ENCODE assay signal across 14 cellular contexts in genomic region chr16:84834403-84834772, GRCh38. TPM values are rescaled to one million over a fixed set of nuclear protein-coding genes. Genes with fewer than 3 reads are reported as not detected.
DNase-seq lines count a peak whose midpoint lies in the region; ATAC-seq and TF ChIP-seq lines count a peak whose summit lies in the region.
"Had no signal": no experiment of that assay in that cellular context is flagged by ENCODE, and none has a peak within 500 bp of the region (broad histone marks: within the 10 kb centered on the region; RNA-seq: fewer than 3 reads in every experiment).

No MANE protein-coding gene starts in this region.

- no peak overlapping the region for H2BK5ac ChIP-seq in neuronal stem cell (ENCODE audit: low read length)

- no peaks in the 10 kb centered on the region for H3K27me3 ChIP-seq in heart left ventricle
- H3K27me3 ChIP-seq in esophagus squamous epithelium = peaks cover 0 to 6% (median 0%) of the 10 kb centered on the region in 4 donors
- peaks cover 0 to 74% (median 3%) of the 10 kb centered on the region in 3 experiments for H3K27me3 ChIP-seq in neuronal stem cell (ENCODE audit: control insufficient read depth in 3 of 3, insufficient read depth in 3 of 3, low read depth in 1 of 3, low read length in 3 of 3)

- peaks cover 4% of the 10 kb centered on the region for H3K36me3 Mint-ChIP-seq in T-helper 17 cell (ENCODE audit: low read depth)

- H3K4me1 Mint-ChIP-seq in T-helper 17 cell = no peaks in the 10 kb centered on the region
- H3K4me1 Mint-ChIP-seq: activated T-helper 17 cell treated with anti-CD3 and anti-CD28 coated beads, Interleukin-2, amount 50 U/mL, for 72 hours had no signal

- 65 to 83% (median 76%) methylated on average over 6 of the region's 6 CpGs for WGBS in heart left ventricle, 4 donors
- WGBS in esophagus squamous epithelium, 2 donors = 48 to 66% methylated on average over 3 to 4 of the region's 6 CpGs
- WGBS in neuronal stem cell (ENCODE audit: extremely low coverage in 2 of 2, insufficient read length in 2 of 2, insufficient replicate concordance in 1 of 2), 2 donors = no CpG with 5 or more reads among the region's 6 CpGs
- WGBS in urinary bladder = 54% methylated on average over 6 of the region's 6 CpGs

- H3K27ac ChIP-seq in heart left ventricle (peak overlapping the region in 7 of 12 donors; percentile 49 to 97 (median 79)), esophagus squamous epithelium (peak overlapping the region; percentile 74 to 96 (median 93)), neuronal stem cell (replicated peaks; ENCODE audit: low read length) (no peak overlapping the region), urinary bladder (ENCODE audit: low read depth) (peak overlapping the region; percentile 90)

- H3K4me1 ChIP-seq in heart left ventricle = peaks cover 0 to 62% (median 25%) of the 10 kb centered on the region in 12 donors
- H3K4me1 ChIP-seq in esophagus squamous epithelium = peaks cover 22 to 97% (median 69%) of the 10 kb centered on the region in 3 donors
- H3K4me1 ChIP-seq in neuronal stem cell (ENCODE audit: control insufficient read depth in 2 of 2, insufficient read depth in 1 of 2, low read depth in 1 of 2, low read length in 2 of 2) = peaks cover 0 to 7% of the 10 kb centered on the region in 2 donors
- H3K4me1 ChIP-seq in urinary bladder (ENCODE audit: insufficient read depth) = peaks cover 5% of the 10 kb centered on the region

- no peak overlapping the region for H2BK12ac ChIP-seq in neuronal stem cell (ENCODE audit: low read length)

- H4K8ac ChIP-seq in neuronal stem cell (ENCODE audit: low read depth, low read length) = no peak overlapping the region

- H3K36me3 ChIP-seq in heart left ventricle (peaks cover 0 to 18% (median 7%) of the 10 kb centered on the region in 9 donors), esophagus squamous epithelium (peaks cover 0 to 13% (median 0%) of the 10 kb centered on the region in 3 donors), neuronal stem cell (replicated peaks in 1 of 2; ENCODE audit: control insufficient read depth in 2 of 2, insufficient read depth in 2 of 2, low read length in 2 of 2) (no peaks in the 10 kb centered on the region), urinary bladder (ENCODE audit: insufficient read depth) (no peaks in the 10 kb centered on the region)

- H3K4me3 ChIP-seq in heart left ventricle (no peak overlapping the region), esophagus squamous epithelium (no peak overlapping the region), neuronal stem cell (ENCODE audit: low read length in 2 of 2) (no peak overlapping the region), urinary bladder (ENCODE audit: low read depth, low read length) (no peak overlapping the region)

- no peak for ATAC-seq in heart left ventricle
- ATAC-seq in Right ventricle myocardium superior (ENCODE audit: poor library complexity) = no peak
- ATAC-seq in T-helper 17 cell = no peak
- ATAC-seq in GM21717 (IDR thresholded peaks at IDR 0.05; ENCODE audit: unreplicated experiment) = no peak
- ATAC-seq: activated T-helper 17 cell treated with anti-CD3 and anti-CD28 coated beads, Interleukin-2, amount 50 U/mL, for 72 hours had no signal

- no peak overlapping the region for H3K18ac ChIP-seq in neuronal stem cell (ENCODE audit: low read length)

- H3K27ac Mint-ChIP-seq in T-helper 17 cell = no peak overlapping the region
- H3K27ac Mint-ChIP-seq: activated T-helper 17 cell treated with anti-CD3 and anti-CD28 coated beads, Interleukin-2, amount 50 U/mL, for 72 hours had no signal

- no peak for TF ChIP-seq CTCF in heart left ventricle (IDR thresholded peaks at IDR 0.05)
- TF ChIP-seq CTCF in esophagus squamous epithelium (IDR thresholded peaks at IDR 0.05) = no peak

- no peak overlapping the region for H2BK15ac ChIP-seq in neuronal stem cell (ENCODE audit: low read length)

- H2BK120ac ChIP-seq in neuronal stem cell (ENCODE audit: low read depth, low read length) = no peak overlapping the region

- no peak overlapping the region for H3K9ac ChIP-seq in neuronal stem cell (ENCODE audit: low read depth, low read length, poor library complexity)

- no peak overlapping the region for H4K91ac ChIP-seq in neuronal stem cell (ENCODE audit: low read depth, low read length, poor library complexity)

- H3K4me3 Mint-ChIP-seq in T-helper 17 cell = no peak overlapping the region
- H3K4me3 Mint-ChIP-seq: activated T-helper 17 cell treated with anti-CD3 and anti-CD28 coated beads, Interleukin-2, amount 50 U/mL, for 72 hours had no signal

- peaks cover 18% of the 10 kb centered on the region for H3K27me3 Mint-ChIP-seq in T-helper 17 cell
- H3K27me3 Mint-ChIP-seq: activated T-helper 17 cell treated with anti-CD3 and anti-CD28 coated beads, Interleukin-2, amount 50 U/mL, for 72 hours had no signal

- DNase-seq in heart left ventricle (no peak), Right ventricle myocardium superior (no peak), esophagus squamous epithelium (lab: John Stamatoyannopoulos, UW) (no peak), neuronal stem cell (ENCODE audit: low spot score) (no peak), T-helper 17 cell (no peak), putamen (ENCODE audit: low spot score) (no peak)
- DNase-seq: 8988T; activated CD4-positive, alpha-beta T cell treated with anti-CD3 and anti-CD28 coated beads, Interleukin-2, amount 50 U/mL, for 48 hours; Calu3; NCI-H1436; NCI-H524 treated with DMSO at 0.1 percent for 48 hours had no signal

- H3K79me1 ChIP-seq in neuronal stem cell (ENCODE audit: low read depth, low read length) = peaks cover 3% of the 10 kb centered on the region

- intact Hi-C loops in heart left ventricle (cut with DNase I) = loop anchor here in 2 of 10 donors (5.0 to 10.0 kb wide), 2 partner anchors 88 to 90 kb away; no protein-coding TSS in a partner anchor
- intact Hi-C loops in Right ventricle myocardium superior (cut with DNase I) = no loop called here
- intact Hi-C loops in esophagus squamous epithelium (cut with DNase I) = no loop called here

- no peak overlapping the region for H3K4me2 ChIP-seq in neuronal stem cell (ENCODE audit: insufficient read depth, low read length, poor library complexity, severe bottlenecking)

- H2AFZ ChIP-seq in neuronal stem cell (ENCODE audit: low read length) = no peak overlapping the region

- H3K9me3 ChIP-seq in heart left ventricle (no peaks in the 10 kb centered on the region), esophagus squamous epithelium (no peaks in the 10 kb centered on the region), neuronal stem cell (replicated peaks in 1 of 2; ENCODE audit: control insufficient read depth in 2 of 2, insufficient read depth in 1 of 2, low read depth in 1 of 2, low read length in 2 of 2) (no peaks in the 10 kb centered on the region), T-helper 17 cell (ENCODE audit: control insufficient read depth, low read length, poor library complexity, severe bottlenecking) (no peaks in the 10 kb centered on the region)

- TF ChIP-seq POLR2A in heart left ventricle (IDR thresholded peaks at IDR 0.05) (no peak), esophagus squamous epithelium (IDR thresholded peaks at IDR 0.05) (peak in 1 of 4 donors; percentile 15)

- H3K4ac ChIP-seq in neuronal stem cell (ENCODE audit: low read length) = no peak overlapping the region

- H2AK5ac ChIP-seq in neuronal stem cell (ENCODE audit: low read depth, low read length) = no peak overlapping the region

- no peak overlapping the region for H3K23ac ChIP-seq in neuronal stem cell (ENCODE audit: low read depth, low read length, poor library complexity)

- H3K14ac ChIP-seq in neuronal stem cell (ENCODE audit: low read length) = peak overlapping the region; percentile 50

RNA-seq across cellular contexts. Expression of gene CRISPLD2, which starts 14.6 kb away (rescaled TPM):
- total RNA-seq in heart left ventricle (100 to 1,000 TPM in 1 of 9 donors, 10 to 100 TPM in 7, 1 to 10 TPM in 1; 8.0 to 153 (median 12.9) TPM), Right ventricle myocardium superior (23.5 TPM), esophagus squamous epithelium (100 to 1,000 TPM in 1 of 4 donors, 10 to 100 TPM in 2, 1 to 10 TPM in 1; 6.0 to 166 (median 24.2) TPM), urinary bladder (69.1 TPM), T-helper 17 cell (1 to 10 TPM; 1.9 to 4.2 TPM)
- polyA plus RNA-seq in heart left ventricle (10 to 100 TPM in 1 of 2 donors, 1 to 10 TPM in 1; 8.0 to 16.2 TPM), urinary bladder (228 TPM)
- polyA plus RNA-seq in neuronal stem cell (2013, experiment 1 of 2) = 0.14 TPM
- polyA plus RNA-seq in neuronal stem cell (2013, experiment 2 of 2) = 0.12 TPM
